11 cellular contexts compared by ENCODE assay signal in genomic region chr12:47799357-47799955, GRCh38. TPM values are rescaled to one million over a fixed set of nuclear protein-coding genes. Genes with fewer than 3 reads are reported as not detected.
DNase-seq lines count a peak whose midpoint lies in the region; ATAC-seq and TF ChIP-seq lines count a peak whose summit lies in the region.
"Had no signal": no experiment of that assay in that cellular context is flagged by ENCODE, and none has a peak within 500 bp of the region (broad histone marks: within the 10 kb centered on the region; RNA-seq: fewer than 3 reads in every experiment).

No MANE protein-coding gene starts in this region.

- no peak for DNase-seq in activated CD4-positive, alpha-beta T cell treated with anti-CD3 and anti-CD28 coated beads for 36 hours
- DNase-seq in activated CD4-positive, alpha-beta T cell treated with anti-CD3 and anti-CD28 coated beads, Interleukin-2, amount 50 U/mL, for 1 hour: no peak
- no peak for DNase-seq in effector memory CD4-positive, alpha-beta T cell
- DNase-seq in midbrain (lab: John Stamatoyannopoulos, UW): peak; percentile 61
- DNase-seq in thyroid gland: peak; percentile 68 to 74
- DNase-seq in OCI-M2 (lab: John Stamatoyannopoulos, UW; ENCODE audit: unreplicated experiment): no peak
- no peak for DNase-seq in AML-193 (lab: John Stamatoyannopoulos, UW)
- DNase-seq: MM.1S had no signal

- no peak overlapping the region for H3K4me3 Mint-ChIP-seq in activated CD4-positive, alpha-beta T cell treated with anti-CD3 and anti-CD28 coated beads for 36 hours

- no peaks in the 10 kb centered on the region for H3K9me3 Mint-ChIP-seq in activated CD4-positive, alpha-beta T cell treated with anti-CD3 and anti-CD28 coated beads for 36 hours (ENCODE audit: low read depth)

- H3K27me3 Mint-ChIP-seq in activated CD4-positive, alpha-beta T cell treated with anti-CD3 and anti-CD28 coated beads for 36 hours: no peaks in the 10 kb centered on the region

- WGBS in thyroid gland, 2 donors: 56% methylated on average over 6 of the region's 7 CpGs

- peaks cover 59% of the 10 kb centered on the region for H3K36me3 Mint-ChIP-seq in activated CD4-positive, alpha-beta T cell treated with anti-CD3 and anti-CD28 coated beads for 36 hours (ENCODE audit: low read depth)

- peaks cover 53% of the 10 kb centered on the region for H3K36me3 ChIP-seq in effector memory CD4-positive, alpha-beta T cell (ENCODE audit: control insufficient read depth, insufficient read depth, low read length)
- peaks cover 39 to 40% of the 10 kb centered on the region in 2 donors for H3K36me3 ChIP-seq in thyroid gland

- intact Hi-C loops in activated CD4-positive, alpha-beta T cell treated with anti-CD3 and anti-CD28 coated beads for 36 hours (cut with DNase I, micrococcal nuclease): no loop called here
- intact Hi-C loops in thyroid gland (cut with DNase I): no loop called here

- H3K4me1 ChIP-seq in effector memory CD4-positive, alpha-beta T cell (ENCODE audit: control insufficient read depth, insufficient read depth, low read length, poor library complexity, severe bottlenecking): peaks cover 30% of the 10 kb centered on the region
- H3K4me1 ChIP-seq in thyroid gland: peaks cover 30 to 57% of the 10 kb centered on the region in 2 donors

- peaks cover 55% of the 10 kb centered on the region for H3K4me1 Mint-ChIP-seq in activated CD4-positive, alpha-beta T cell treated with anti-CD3 and anti-CD28 coated beads for 36 hours

- H3K27ac Mint-ChIP-seq in activated CD4-positive, alpha-beta T cell treated with anti-CD3 and anti-CD28 coated beads for 36 hours: peak overlapping the region; percentile 69

- no peak for TF ChIP-seq CTCF in thyroid gland (IDR thresholded peaks at IDR 0.05)

- no peak overlapping the region for H3K4me3 ChIP-seq in effector memory CD4-positive, alpha-beta T cell (ENCODE audit: insufficient read depth, low read depth, low read length, poor library complexity, severe bottlenecking)
- H3K4me3 ChIP-seq in thyroid gland (replicated peaks in 1 of 3): no peak overlapping the region
- H3K4me3 ChIP-seq: A549 had no signal

- no peaks in the 10 kb centered on the region for H3K27me3 ChIP-seq in effector memory CD4-positive, alpha-beta T cell (replicated peaks; ENCODE audit: control insufficient read depth, insufficient read depth, low read length, poor library complexity, severe bottlenecking)
- H3K27me3 ChIP-seq in thyroid gland: no peaks in the 10 kb centered on the region

- H3K27ac ChIP-seq in effector memory CD4-positive, alpha-beta T cell (ENCODE audit: insufficient read depth, low read length, poor library complexity, severe bottlenecking): peak overlapping the region; percentile 33
- H3K27ac ChIP-seq in thyroid gland: peak overlapping the region in 2 of 3 donors; percentile 20 to 46
- H3K27ac ChIP-seq: A549 had no signal

- CTCF ChIA-PET in activated CD4-positive, alpha-beta T cell treated with anti-CD3 and anti-CD28 coated beads for 36 hours (lab: Charles Lee): interaction anchor here (0.7 to 7.2 kb wide), 8 partner anchors 9 to 69 kb away, joined by 3 to 71 read pairs (median 4); no protein-coding TSS in a partner anchor

- TF ChIP-seq POLR2A in thyroid gland (IDR thresholded peaks at IDR 0.05): no peak

- no peaks in the 10 kb centered on the region for H3K9me3 ChIP-seq in effector memory CD4-positive, alpha-beta T cell (ENCODE audit: control insufficient read depth, low read length)
- H3K9me3 ChIP-seq in thyroid gland: no peaks in the 10 kb centered on the region
- H3K9me3 ChIP-seq: A549 had no signal

- POLR2A ChIA-PET in activated CD4-positive, alpha-beta T cell treated with anti-CD3 and anti-CD28 coated beads for 36 hours (lab: Charles Lee): no interaction called here

- ATAC-seq in activated CD4-positive, alpha-beta T cell treated with anti-CD3 and anti-CD28 coated beads for 36 hours: no peak
- ATAC-seq in HG02840 (IDR thresholded peaks at IDR 0.05; ENCODE audit: low FRiP score, unreplicated experiment): no peak
- ATAC-seq: A549, Panc1 had no signal

RNA-seq across cellular contexts. Expression of gene HDAC7, which starts 20.2 kb away (rescaled TPM):
- 100 to 1,000 TPM; 331 to 385 TPM for total RNA-seq in activated CD4-positive, alpha-beta T cell treated with anti-CD3 and anti-CD28 coated beads for 36 hours
- total RNA-seq in thyroid gland: 10 to 100 TPM; 44.5 to 61.9 (median 52.6) TPM

RNA-seq across cellular contexts. Expression of gene SLC48A1, which starts 26.4 kb away (rescaled TPM):
- total RNA-seq in activated CD4-positive, alpha-beta T cell treated with anti-CD3 and anti-CD28 coated beads for 36 hours: 1 to 10 TPM; 5.9 to 8.5 TPM
- 100 to 1,000 TPM in 3 of 4 donors, 10 to 100 TPM in 1; 59.3 to 276 (median 187) TPM for total RNA-seq in thyroid gland

RNA-seq across cellular contexts. Expression of gene RAPGEF3, which starts 40.8 kb away (rescaled TPM):
- total RNA-seq in activated CD4-positive, alpha-beta T cell treated with anti-CD3 and anti-CD28 coated beads for 36 hours: under 1 TPM; 0.43 to 0.83 TPM
- total RNA-seq in thyroid gland: 100 to 1,000 TPM in 2 of 4 donors, 10 to 100 TPM in 2; 87.3 to 178 (median 125) TPM

Comparison
In these comparisons a context has a peak if more than half of its experiments do, and no peak if none do; other contexts are left out.
1. DNase-seq: peak in midbrain (single experiment) and thyroid gland (2 of 2); none in activated CD4-positive, alpha-beta T cell treated with anti-CD3 and anti-CD28 coated beads for 36 hours (single experiment), activated CD4-positive, alpha-beta T cell treated with anti-CD3 and anti-CD28 coated beads, Interleukin-2, amount 50 U/mL, for 1 hour (single experiment), effector memory CD4-positive, alpha-beta T cell (0 of 3), OCI-M2 (single experiment) and AML-193 (0 of 2).
2. RNA of gene HDAC7, which starts 20.2 kb away (total RNA-seq): 331 to 385 TPM in activated CD4-positive, alpha-beta T cell treated with anti-CD3 and anti-CD28 coated beads for 36 hours; 44.5 to 61.9 TPM in thyroid gland; every median in the first group is over 4 times any median in the second.
3. RNA of gene SLC48A1, which starts 26.4 kb away (total RNA-seq): 59.3 to 276 TPM in thyroid gland; 5.9 to 8.5 TPM in activated CD4-positive, alpha-beta T cell treated with anti-CD3 and anti-CD28 coated beads for 36 hours; every median in the first group is over 4 times any median in the second.
4. RNA of gene RAPGEF3, which starts 40.8 kb away (total RNA-seq): 87.3 to 178 TPM in thyroid gland; 0.43 to 0.83 TPM in activated CD4-positive, alpha-beta T cell treated with anti-CD3 and anti-CD28 coated beads for 36 hours; every median in the first group is over 10 times any median in the second.